In genomic region chr9:132722564-132723065, GRCh38 we compare ENCODE assay signal across 6 cellular contexts.
"Had no signal": no experiment of that assay in that cellular context is flagged by ENCODE, and none has a peak within 500 bp of the region (broad histone marks: within the 10 kb centered on the region; RNA-seq: fewer than 3 reads in every experiment).

No MANE protein-coding gene starts in this region.

- DNase-seq: GM23248, GOT3, H9, HCEC 1CT, KBM-7 had no signal

- H3K36me3 Mint-ChIP-seq: IgD-negative memory B cell had no signal

- H3K27ac Mint-ChIP-seq: H9, IgD-negative memory B cell had no signal

- H3K9me3 Mint-ChIP-seq: H9 had no signal

- H3K4me3 ChIP-seq: GM23248 had no signal

- H3K4me3 Mint-ChIP-seq: H9, IgD-negative memory B cell had no signal

- H3K4me1 Mint-ChIP-seq: IgD-negative memory B cell had no signal

- H2AFZ ChIP-seq: GM23248 had no signal

- H3K9ac ChIP-seq: GM23248 had no signal

- H3K27ac ChIP-seq: GM23248 had no signal
